In genomic region chr2:43832457-43832856, GRCh38 we compare ENCODE assay signal across 1 cellular context.
TF ChIP-seq lines count a peak whose summit lies in the region.

No MANE protein-coding gene starts in this region.

TF ChIP-seq in K562, 482 proteins besides CTCF, POLR2A, EP300 and RAD21 (continued from another document):
- TF ChIP-seq CHD7 (IDR thresholded peaks at IDR 0.05; ENCODE audit: low read depth, low read length): no peak
- TF ChIP-seq ZNF584 (CRISPR knock-in tag; IDR thresholded peaks at IDR 0.05; ENCODE audit: low read depth): no peak
- TF ChIP-seq RERE (CRISPR knock-in tag; IDR thresholded peaks at IDR 0.05; ENCODE audit: borderline replicate concordance): no peak
- TF ChIP-seq BRD4 (IDR thresholded peaks at IDR 0.05): no peak
- peak; percentile 91 for TF ChIP-seq ZNF316 (IDR thresholded peaks at IDR 0.05)
- peak; percentile 73 for TF ChIP-seq MAFK (IDR thresholded peaks at IDR 0.05; ENCODE audit: low read length)
- TF ChIP-seq AFF1 (IDR thresholded peaks at IDR 0.05; ENCODE audit: low read depth in 1 of 2, partially characterized antibody in 2 of 2): no peak
- peak; percentile 83 for TF ChIP-seq MAFG (tag; conservative IDR thresholded peaks at IDR 0.05)
